Comparison of ENCODE assay signal across 8 cellular contexts in the genomic region with DNA sequence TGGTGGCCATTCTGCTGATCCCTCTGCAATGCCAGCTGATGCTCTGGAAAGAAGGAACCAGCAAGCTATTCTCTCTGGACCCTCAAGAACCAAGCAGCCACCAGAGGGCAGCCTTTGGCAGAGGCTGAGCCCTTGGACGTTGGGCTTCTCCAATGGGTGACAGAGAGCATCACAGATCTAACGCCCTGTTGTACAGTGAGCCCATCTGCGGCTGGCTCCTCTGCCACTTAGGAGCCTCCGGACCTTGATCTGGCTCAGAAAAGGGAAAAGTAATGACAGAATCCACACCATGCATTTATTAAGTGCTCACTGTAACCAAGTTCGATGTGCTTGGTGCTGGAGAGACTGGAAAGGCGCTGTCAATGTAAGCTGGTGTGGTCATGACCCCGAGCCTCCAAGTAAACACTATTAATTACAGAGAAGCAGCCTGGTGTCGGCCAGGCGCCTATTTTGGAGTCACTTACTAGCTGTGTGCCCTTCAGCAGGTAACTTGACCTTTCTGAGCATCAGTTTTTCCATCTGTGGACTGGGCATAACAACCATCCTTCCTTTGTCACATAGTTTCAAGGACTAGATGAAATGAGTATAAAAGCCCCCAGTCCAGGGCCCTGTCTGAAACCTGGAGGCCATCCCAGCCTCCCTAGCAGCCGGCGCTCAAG. TPM values are rescaled to one million over a fixed set of nuclear protein-coding genes. Genes with fewer than 3 reads are reported as not detected.
A peak's percentile ranks its signal among the peaks of the same experiment; 100 is the strongest.
DNase-seq lines count a peak whose midpoint lies in the region; ATAC-seq, FAIRE-seq and TF ChIP-seq lines count a peak whose summit lies in the region.

No MANE protein-coding gene starts in this region.

- peaks cover 88% of the 10 kb centered on the region for H3K36me3 Mint-ChIP-seq in activated B cell treated with CpG ODN at 0.5 μM for 24 hours (ENCODE audit: low read depth)

- peak overlapping the region; percentile 69 for H3K27ac Mint-ChIP-seq in activated B cell treated with CpG ODN at 0.5 μM for 24 hours

- peaks cover 24% of the 10 kb centered on the region for H3K4me1 Mint-ChIP-seq in activated B cell treated with CpG ODN at 0.5 μM for 24 hours

- H3K9me3 ChIP-seq in AG04450 (ENCODE audit: control insufficient read depth, insufficient read depth, low read length) (no peaks in the 10 kb centered on the region), HAP-1 (no peaks in the 10 kb centered on the region)

- in situ Hi-C loops in HAP-1 (cut with MboI; ENCODE audit: low sequenced_read_pairs), result loop anchor here (5.0 kb wide), 1 partner anchor 112 kb away; no protein-coding TSS in a partner anchor

- DNase-seq in AG04450 (ENCODE audit: low read depth, low spot score), result peak; percentile 50
- peak; percentile 74 to 92 for DNase-seq in HAP-1 (ENCODE audit: low spot score in 2 of 2)
- peak; percentile 90 to 95 for DNase-seq in NCI-H446 (lab: John Stamatoyannopoulos, UW)
- DNase-seq in activated B cell treated with CpG ODN at 0.5 μM for 24 hours, result peak; percentile 66
- peak; percentile 67 for DNase-seq in bronchial epithelial cell (ENCODE audit: low read depth)
- peak; percentile 93 for DNase-seq in islet precursor cell
- DNase-seq in stimulated activated CD4-positive, alpha-beta T cell treated with anti-CD3 and anti-CD28 coated beads, Interleukin-1b, Interleukin-23, amount 100 ng/mL, for 4 hours (ENCODE audit: low read depth in 2 of 2), result peak; percentile 83

- intact Hi-C loops in activated B cell treated with CpG ODN at 0.5 μM for 24 hours (cut with micrococcal nuclease), result loop anchor here (1.0 to 10.0 kb wide), 8 partner anchors 15 to 399 kb away; a partner anchor contains a TSS

- POLR2A ChIA-PET in AG04450 (lab: Yijun Ruan, JAX), result interaction anchor here (0.6 to 1.4 kb wide), 4 partner anchors 15 to 328 kb away, joined by 3 to 5 read pairs (median 4); no protein-coding TSS in a partner anchor
- POLR2A ChIA-PET in activated B cell treated with CpG ODN at 0.5 μM for 24 hours (lab: Charles Lee), result interaction anchor here (0.6 to 3.6 kb wide), 7 partner anchors 36 to 112 kb away, joined by 3 to 38 read pairs (median 7); no protein-coding TSS in a partner anchor

- H3K9me3 Mint-ChIP-seq in activated B cell treated with CpG ODN at 0.5 μM for 24 hours, result no peaks in the 10 kb centered on the region

- no peak overlapping the region for H3K27ac ChIP-seq in AG04450 (ENCODE audit: low read depth, low read length)

- no peak overlapping the region for H3K4me3 ChIP-seq in AG04450 (ENCODE audit: low read depth, low read length)
- no peak overlapping the region for H3K4me3 ChIP-seq in HAP-1
- H3K4me3 ChIP-seq in bronchial epithelial cell (ENCODE audit: low read depth, low read length), result no peak overlapping the region

- no peaks in the 10 kb centered on the region for H3K4me1 ChIP-seq in HAP-1

- TF ChIP-seq CTCF in AG04450 (IDR thresholded peaks at IDR 0.05; ENCODE audit: low read depth, low read length) (peak; percentile 93), activated B cell treated with CpG ODN at 0.5 μM for 24 hours (IDR thresholded peaks at IDR 0.05) (no peak), bronchial epithelial cell (IDR thresholded peaks at IDR 0.05; ENCODE audit: insufficient read depth, low read length, severe bottlenecking) (peak; percentile 92)

- H3K36me3 ChIP-seq in HAP-1 (replicated peaks) (peaks cover 5% of the 10 kb centered on the region; the same call in 1 of the 2 replicates), bronchial epithelial cell (ENCODE audit: control insufficient read depth, insufficient read depth, low read length) (peaks cover 13% of the 10 kb centered on the region)

- ATAC-seq in activated B cell treated with CpG ODN at 0.5 μM for 24 hours (ENCODE audit: low read depth) (peak; percentile 79), HG03095 (IDR thresholded peaks at IDR 0.05; ENCODE audit: unreplicated experiment) (no peak)

- CTCF ChIA-PET in AG04450 (lab: Charles Lee), result interaction anchor here (0.5 to 12.7 kb wide), 30 partner anchors 11 to 1856 kb away, joined by 3 to 283 read pairs (median 5); no protein-coding TSS in a partner anchor
- CTCF ChIA-PET in activated B cell treated with CpG ODN at 0.5 μM for 24 hours (lab: Charles Lee), result interaction anchor here (0.6 to 7.3 kb wide), 25 partner anchors 15 to 1859 kb away, joined by 3 to 247 read pairs (median 6); a partner anchor contains a TSS

- peak; percentile 95 for FAIRE-seq in bronchial epithelial cell (lab: Jason Lieb, UNC)

- H3K27me3 ChIP-seq in AG04450 (ENCODE audit: control insufficient read depth, insufficient read depth, low read length), result no peaks in the 10 kb centered on the region
- H3K27me3 ChIP-seq in HAP-1 (ENCODE audit: low read depth), result no peaks in the 10 kb centered on the region
- no peaks in the 10 kb centered on the region for H3K27me3 ChIP-seq in bronchial epithelial cell (ENCODE audit: control insufficient read depth, insufficient read depth, low read length)

- H3K27me3 Mint-ChIP-seq in activated B cell treated with CpG ODN at 0.5 μM for 24 hours, result no peaks in the 10 kb centered on the region

- H3K4me3 Mint-ChIP-seq in activated B cell treated with CpG ODN at 0.5 μM for 24 hours, result no peak overlapping the region

RNA-seq across cellular contexts. Expression of a gene that starts 34.9 kb away (rescaled TPM):
- polyA plus RNA-seq in AG04450 (2011; rRNA removed), result 145 and 161 TPM in 2 replicates
- 84.2 and 92.4 TPM in 2 replicates for polyA minus RNA-seq in AG04450 (2011; rRNA and poly(A)+ RNA removed)
- total RNA-seq in activated B cell treated with CpG ODN at 0.5 μM for 24 hours (208 and 209 TPM in 2 replicates), bronchial epithelial cell (44.2 and 61.8 TPM in 2 replicates)
